ENCODE assay signal across 23 cellular contexts in the genomic region with DNA sequence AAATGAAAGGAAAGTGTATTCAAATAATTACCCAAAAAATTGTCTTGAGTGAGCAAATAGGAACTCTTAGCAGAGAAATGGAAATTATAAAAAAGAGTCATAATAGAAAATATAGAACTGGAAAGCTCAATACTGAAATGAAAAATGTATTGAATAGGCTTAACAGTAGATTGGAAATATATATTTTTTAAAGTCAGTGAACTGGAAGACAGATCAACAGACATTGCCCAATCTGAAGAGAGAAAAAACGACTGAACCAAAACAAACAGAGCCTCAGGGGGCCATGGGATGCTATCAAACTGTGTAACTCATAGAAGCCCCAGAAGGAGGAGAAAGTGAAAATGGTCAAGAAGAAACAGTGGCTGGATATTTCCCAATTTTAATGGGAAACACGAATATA. TPM values are rescaled to one million over a fixed set of nuclear protein-coding genes. Genes with fewer than 3 reads are reported as not detected.
DNase-seq lines count a peak whose midpoint lies in the region; ATAC-seq and TF ChIP-seq lines count a peak whose summit lies in the region.
"Had no signal": no experiment of that assay in that cellular context is flagged by ENCODE, and none has a peak within 500 bp of the region (broad histone marks: within the 10 kb centered on the region; RNA-seq: fewer than 3 reads in every experiment).

No MANE protein-coding gene starts in this region.

- H3K36me3 Mint-ChIP-seq in T-cell: peaks cover 59% of the 10 kb centered on the region
- H3K36me3 Mint-ChIP-seq: CD14-positive monocyte had no signal

- no peak for ATAC-seq in GM21367 (IDR thresholded peaks at IDR 0.05; ENCODE audit: unreplicated experiment)
- no peak for ATAC-seq in T-cell (replicated peaks in 1 of 4)
- ATAC-seq: GM12878 had no signal

- no peaks in the 10 kb centered on the region for H3K27me3 Mint-ChIP-seq in T-cell
- H3K27me3 Mint-ChIP-seq: CD4-positive, alpha-beta memory T cell; CD4-positive, CD25-positive, alpha-beta regulatory T cell; CD8-positive, alpha-beta memory T cell had no signal

- peaks cover 13 to 14% (median 13%) of the 10 kb centered on the region in 3 donors for H3K9me3 Mint-ChIP-seq in T-cell

- no peak for TF ChIP-seq CTCF in choroid plexus epithelial cell (conservative IDR thresholded peaks at IDR 0.05; ENCODE audit: low read depth, low read length)

- no peak overlapping the region for H3K4me3 ChIP-seq in choroid plexus epithelial cell (ENCODE audit: low read depth, low read length)
- H3K4me3 ChIP-seq: BLaER1, GM12878 had no signal

- H3K4me1 Mint-ChIP-seq in T-cell: peaks cover 3 to 28% (median 8%) of the 10 kb centered on the region in 3 donors
- H3K4me1 Mint-ChIP-seq: CD14-positive monocyte; CD8-positive, alpha-beta memory T cell had no signal

- CTCF ChIA-PET in HEK293T (lab: Yijun Ruan, JAX) (no interaction called here), T-cell (lab: Charles Lee) (no interaction called here)

- no peak overlapping the region for H3K27ac Mint-ChIP-seq in T-cell
- H3K27ac Mint-ChIP-seq: CD14-positive monocyte; CD4-positive, CD25-positive, alpha-beta regulatory T cell; CD8-positive, alpha-beta memory T cell had no signal

- POLR2A ChIA-PET in HEK293T (lab: Yijun Ruan, JAX) (no interaction called here), T-cell (lab: Charles Lee) (no interaction called here)

- H3K4me3 Mint-ChIP-seq in T-cell: no peak overlapping the region
- H3K4me3 Mint-ChIP-seq: CD14-positive monocyte; CD4-positive, alpha-beta memory T cell; CD8-positive, alpha-beta memory T cell had no signal

- DNase-seq in OCI-M1 (lab: John Stamatoyannopoulos, UW) (peak; percentile 20), choroid plexus epithelial cell (ENCODE audit: low read depth) (peak; percentile 24), HEK293T (ENCODE audit: extremely low spot score) (no peak), T-cell (no peak)
- DNase-seq: 8988T; ACHN; BE2C; C1 segment of cervical spinal cord; CD4-positive, alpha-beta memory T cell; CD4-positive, CD25-positive, alpha-beta regulatory T cell; CD8-positive, alpha-beta memory T cell; COR-L47; DMS 273 treated with DMSO at 0.1 percent for 48 hours; DMS153; DMS53; DMS79; DND-41; EL; GDM1 had no signal

TF ChIP-seq in HEK293T, 16 proteins besides CTCF, POLR2A, EP300 and RAD21:
- TF ChIP-seq SUZ12 (IDR thresholded peaks at IDR 0.05): no peak
- TF ChIP-seq HDGF (IDR thresholded peaks at IDR 0.05; ENCODE audit: borderline replicate concordance): no peak

RNA-seq across cellular contexts. Expression of gene TBX1, which starts 32.6 kb away (rescaled TPM):
- under 1 TPM in 1 of 5 donors, not detected in 4; 0.20 TPM for total RNA-seq in T-cell
- total RNA-seq: CD4-positive, alpha-beta memory T cell; CD4-positive, CD25-positive, alpha-beta regulatory T cell; CD8-positive, alpha-beta memory T cell; GM12878 had no signal

Comparison
In these comparisons a context has a peak if more than half of its experiments do, and no peak if none do; other contexts are left out.
1. DNase-seq: peak in OCI-M1 (single experiment) and choroid plexus epithelial cell (single experiment); none in HEK293T (single experiment) and T-cell (0 of 34).